ENCODE assay signal across 12 cellular contexts in the genomic region with DNA sequence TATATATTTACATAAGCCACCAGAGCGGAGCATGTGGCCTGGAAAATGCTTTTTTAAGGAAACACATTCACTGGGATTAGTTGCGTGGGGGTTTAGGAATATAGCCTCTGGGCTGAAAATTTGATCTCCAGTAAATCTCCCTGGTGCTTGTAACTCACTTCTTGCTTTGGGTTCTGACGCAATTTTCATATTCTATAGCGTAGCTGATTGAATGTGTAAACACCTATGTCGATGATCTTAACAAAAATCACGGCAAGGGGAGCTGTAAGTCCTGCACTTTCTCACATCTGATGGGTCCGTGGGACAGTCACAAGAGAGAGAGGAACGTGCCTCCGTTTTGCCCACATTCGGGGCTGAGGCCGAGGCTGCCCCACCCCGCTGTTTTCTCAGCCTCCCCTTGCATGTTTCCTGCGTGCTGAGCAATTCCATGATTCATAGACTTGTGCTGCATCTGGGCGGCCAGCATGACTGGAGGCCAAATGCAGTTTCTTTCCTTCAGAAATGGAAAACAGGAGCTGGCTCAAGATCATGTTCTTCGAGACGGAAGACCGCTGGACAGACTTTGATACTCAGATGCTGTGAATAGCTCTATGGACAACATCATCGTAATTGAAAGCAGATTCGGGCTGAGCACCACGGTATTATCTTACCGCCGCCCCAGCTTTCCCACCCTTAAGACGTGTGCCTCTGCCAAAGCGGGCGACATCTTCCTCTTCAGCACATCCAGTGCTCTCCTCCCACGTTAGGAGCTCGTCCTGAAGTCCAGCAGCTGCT.
DNase-seq lines count a peak whose midpoint lies in the region; ATAC-seq and TF ChIP-seq lines count a peak whose summit lies in the region.
"Had no signal": no experiment of that assay in that cellular context is flagged by ENCODE, and none has a peak within 500 bp of the region (broad histone marks: within the 10 kb centered on the region; RNA-seq: fewer than 3 reads in every experiment).

No MANE protein-coding gene starts in this region.

- no peaks in the 10 kb centered on the region for H4K20me1 ChIP-seq in PC-3 (ENCODE audit: low read length)

- H3K4me2 ChIP-seq in PC-3 (ENCODE audit: low read length): peak overlapping the region; percentile 77

- H3K4me3 ChIP-seq in PC-3 (ENCODE audit: low read length) (peak overlapping the region; percentile 48), fibroblast of mammary gland (ENCODE audit: control insufficient read depth, low read depth, low read length) (peak overlapping the region; percentile 7)

- peak overlapping the region; percentile 99 for H3K27ac Mint-ChIP-seq in osteocyte (ENCODE audit: unreplicated experiment)

- H3K4me3 Mint-ChIP-seq in osteocyte (ENCODE audit: unreplicated experiment): peak overlapping the region; percentile 55
- H3K4me3 Mint-ChIP-seq: CD14-positive monocyte; central memory CD8-positive, alpha-beta T cell had no signal

- CTCF ChIA-PET in PC-3 (lab: Charles Lee): no interaction called here

- no peaks in the 10 kb centered on the region for H3K9me3 ChIP-seq in PC-3 (ENCODE audit: low read length)

- no peaks in the 10 kb centered on the region for H3K79me2 ChIP-seq in PC-3 (ENCODE audit: low read length)

- BruUV-seq in PC-3 (replicated peaks; lab: Mats Ljungman, UMichigan): no TSS peak

- H3F3A ChIP-seq in PC-3 (ENCODE audit: low read length, unreplicated experiment): no peaks in the 10 kb centered on the region

- peaks cover 15% of the 10 kb centered on the region for H3K9me3 Mint-ChIP-seq in osteocyte (ENCODE audit: unreplicated experiment)

- H3K36me3 Mint-ChIP-seq in osteocyte (ENCODE audit: unreplicated experiment): peaks cover 8% of the 10 kb centered on the region
- H3K36me3 Mint-ChIP-seq: CD14-positive monocyte had no signal

- POLR2A ChIA-PET in PC-3 (lab: Charles Lee; ENCODE audit: unreplicated experiment): interaction anchor here (0.6 kb wide), 1 partner anchor 236 kb away, joined by 3 read pairs; no protein-coding TSS in a partner anchor

- H3K27me3 Mint-ChIP-seq in osteocyte (ENCODE audit: unreplicated experiment): no peaks in the 10 kb centered on the region

- no peaks in the 10 kb centered on the region for H3K27me3 ChIP-seq in PC-3 (ENCODE audit: low read length)

- intact Hi-C loops in PC-3 (cut with micrococcal nuclease): no loop called here

- TF ChIP-seq CTCF in PC-3 (conservative IDR thresholded peaks at IDR 0.05; ENCODE audit: low read depth, low read length) (no peak), fibroblast of mammary gland (conservative IDR thresholded peaks at IDR 0.05; ENCODE audit: control insufficient read depth, insufficient read depth, low read depth, low read length) (no peak), osteocyte (IDR thresholded peaks at IDR 0.05) (no peak)

- DNase-seq in AG08395 (ENCODE audit: low spot score) (peak; percentile 73), PC-3 (peak; percentile 79), fibroblast of mammary gland (ENCODE audit: low read depth) (peak; percentile 73), osteocyte (ENCODE audit: extremely low spot score, unreplicated experiment) (peak; percentile 91), HT-29 (ENCODE audit: low spot score) (no peak), NCI-H2107 treated with DMSO at 0.1 percent for 48 hours (lab: John Stamatoyannopoulos, UW; ENCODE audit: unreplicated experiment) (no peak), NCI-H128 (lab: John Stamatoyannopoulos, UW; ENCODE audit: unreplicated experiment) (no peak)
- DNase-seq: NCI-H2029 treated with DMSO at 0.1 percent for 48 hours had no signal

- peak overlapping the region; percentile 82 for H3K27ac ChIP-seq in PC-3 (ENCODE audit: low read length)

- ATAC-seq in PC-3 (peak; percentile 95), HG02763 (IDR thresholded peaks at IDR 0.05; ENCODE audit: unreplicated experiment) (no peak)
- ATAC-seq: SK-N-SH treated with all-trans-retinoic acid at 6 μM for 48 hours had no signal

- H3K4me1 Mint-ChIP-seq in osteocyte (ENCODE audit: unreplicated experiment): peaks cover 40% of the 10 kb centered on the region
- H3K4me1 Mint-ChIP-seq: CD14-positive monocyte; central memory CD8-positive, alpha-beta T cell had no signal

- H3K36me3 ChIP-seq in PC-3 (ENCODE audit: low read depth, low read length): no peaks in the 10 kb centered on the region

- H3K9ac ChIP-seq in PC-3 (ENCODE audit: low read length): peak overlapping the region; percentile 61

- no peaks in the 10 kb centered on the region for H3K9me2 ChIP-seq in PC-3 (replicated peaks; ENCODE audit: low read length)

- H2AFZ ChIP-seq in PC-3 (ENCODE audit: low read length): peak overlapping the region; percentile 76

- peaks cover 24% of the 10 kb centered on the region for H3K4me1 ChIP-seq in PC-3 (ENCODE audit: insufficient read depth, low read length)

Comparison
In these comparisons a context has a peak if more than half of its experiments do, and no peak if none do; other contexts are left out.
1. DNase-seq: peak in AG08395 (single experiment), PC-3 (single experiment), fibroblast of mammary gland (single experiment) and osteocyte (single experiment); none in HT-29 (single experiment), NCI-H2107 treated with DMSO at 0.1 percent for 48 hours (single experiment) and NCI-H128 (single experiment).